8 cellular contexts compared by ENCODE assay signal in the genomic region with DNA sequence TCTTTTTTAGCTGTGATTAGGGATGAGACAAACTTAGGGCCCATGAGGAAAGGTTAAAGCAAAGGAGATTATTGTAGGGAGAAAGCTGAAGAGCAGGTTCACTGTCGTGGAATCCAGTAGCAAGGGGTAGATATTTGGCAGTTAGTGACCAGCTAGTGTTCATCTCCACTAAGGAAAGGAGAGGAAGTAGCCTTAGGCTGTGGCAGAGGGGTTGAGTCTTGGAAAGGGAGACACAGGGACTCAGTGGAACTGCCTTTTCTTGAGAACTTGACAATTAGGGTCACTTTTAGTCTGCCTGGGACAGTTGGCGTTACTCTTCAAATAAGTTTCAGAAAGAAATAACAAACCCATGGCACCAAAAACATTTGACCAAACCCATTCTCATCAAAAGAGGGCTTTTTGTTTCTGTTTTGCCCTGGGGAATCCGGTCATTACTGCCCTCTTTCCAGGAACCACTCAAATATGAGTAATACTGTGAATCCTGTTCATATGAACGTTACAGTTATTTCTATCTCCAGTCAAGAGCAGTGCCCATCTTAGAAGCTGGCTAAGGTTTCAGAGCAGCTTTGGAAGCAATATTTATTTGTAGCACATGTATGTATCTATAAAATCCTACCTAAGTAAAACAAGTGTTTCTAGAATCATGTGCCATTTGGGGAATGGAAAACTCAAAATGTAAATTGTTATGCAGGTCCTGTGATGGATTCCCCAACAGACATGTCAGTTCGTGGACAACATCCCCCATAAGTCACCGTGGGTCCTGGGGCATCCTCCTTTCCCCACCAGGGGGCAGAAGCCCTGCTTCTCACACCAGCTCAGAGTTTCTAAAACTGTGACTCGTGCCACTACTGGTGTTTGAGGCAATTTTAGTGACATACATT.
A peak's percentile ranks its signal among the peaks of the same experiment; 100 is the strongest.
DNase-seq lines count a peak whose midpoint lies in the region; ATAC-seq and TF ChIP-seq lines count a peak whose summit lies in the region.

No MANE protein-coding gene starts in this region.

- peak; percentile 85 for ATAC-seq in DND-41 (ENCODE audit: insufficient read depth, low read depth)
- ATAC-seq in GM21526 (IDR thresholded peaks at IDR 0.05; ENCODE audit: low FRiP score, unreplicated experiment) = peak; percentile 65

- H3K4me2 ChIP-seq in DND-41 (ENCODE audit: insufficient read depth, low read length) = no peak overlapping the region

- peaks cover 11% of the 10 kb centered on the region for H3K27me3 ChIP-seq in DND-41 (ENCODE audit: insufficient read depth, low read length, poor library complexity)

- no peak overlapping the region for H3K9ac ChIP-seq in DND-41 (ENCODE audit: low read depth, low read length)

- H3K9me3 ChIP-seq in DND-41 (ENCODE audit: insufficient read depth, low read length, severe bottlenecking) = no peaks in the 10 kb centered on the region

- H4K20me1 ChIP-seq in DND-41 (ENCODE audit: insufficient read depth, low read length) = no peaks in the 10 kb centered on the region

- no peak overlapping the region for H3K27ac ChIP-seq in DND-41 (ENCODE audit: low read length)

- no peak overlapping the region for H2AFZ ChIP-seq in DND-41 (ENCODE audit: low read depth, low read length)

- no peaks in the 10 kb centered on the region for H3K4me1 ChIP-seq in DND-41 (ENCODE audit: insufficient read depth, low read length)

- TF ChIP-seq CTCF in DND-41 (IDR thresholded peaks at IDR 0.05; ENCODE audit: borderline replicate concordance, extremely low read depth, low read length, poor library complexity, severe bottlenecking) = peak; percentile 78
- peak; percentile 78 for TF ChIP-seq CTCF in epithelial cell of proximal tubule (conservative IDR thresholded peaks at IDR 0.05; ENCODE audit: low read depth, low read length)

- DNase-seq in DND-41 = peak; percentile 56
- peak; percentile 42 for DNase-seq in NCI-H146 treated with DMSO at 0.1 percent for 48 hours (lab: John Stamatoyannopoulos, UW; ENCODE audit: unreplicated experiment)
- peak; percentile 14 to 49 for DNase-seq in activated CD4-positive, alpha-beta T cell treated with anti-CD3 and anti-CD28 coated beads, Interleukin-2, amount 50 U/mL, for 24 hours (ENCODE audit: low read depth in 1 of 2, low spot score in 1 of 2)
- no peak for DNase-seq in epithelial cell of proximal tubule (ENCODE audit: low read depth)
- DNase-seq in stimulated activated CD4-positive, alpha-beta T cell treated with anti-CD3 and anti-CD28 coated beads, Interleukin-12 subunit alpha, Interleukin-12 subunit beta, amount 100 ng/mL, for 48 hours (ENCODE audit: low read depth in 2 of 3, low spot score in 1 of 3) = peak; percentile 39 to 55 (median 42)
- no peak for DNase-seq in NCI-H345 treated with DMSO at 0.1 percent for 48 hours (lab: John Stamatoyannopoulos, UW; ENCODE audit: unreplicated experiment)
- DNase-seq in retina = no peak

- H3K36me3 ChIP-seq in DND-41 (ENCODE audit: insufficient read depth, low read length) = no peaks in the 10 kb centered on the region

- H3K4me3 ChIP-seq in DND-41 (ENCODE audit: low read depth in 1 of 2, low read length in 2 of 2) = no peak overlapping the region
- H3K4me3 ChIP-seq in epithelial cell of proximal tubule (ENCODE audit: low read depth, low read length) = no peak overlapping the region

- no peaks in the 10 kb centered on the region for H3K79me2 ChIP-seq in DND-41 (ENCODE audit: insufficient read depth, low read length)

Comparison
In these comparisons a context has a peak if more than half of its experiments do, and no peak if none do; other contexts are left out.
1. DNase-seq: peak in DND-41 (single experiment), NCI-H146 treated with DMSO at 0.1 percent for 48 hours (single experiment), activated CD4-positive, alpha-beta T cell treated with anti-CD3 and anti-CD28 coated beads, Interleukin-2, amount 50 U/mL, for 24 hours (2 of 2) and stimulated activated CD4-positive, alpha-beta T cell treated with anti-CD3 and anti-CD28 coated beads, Interleukin-12 subunit alpha, Interleukin-12 subunit beta, amount 100 ng/mL, for 48 hours (3 of 3); none in epithelial cell of proximal tubule (single experiment), NCI-H345 treated with DMSO at 0.1 percent for 48 hours (single experiment) and retina (single experiment).